In genomic region chr17:16568541-16569357, GRCh38 we compare ENCODE assay signal across 8 cellular contexts. TPM values are rescaled to one million over a fixed set of nuclear protein-coding genes. Genes with fewer than 3 reads are reported as not detected.
DNase-seq lines count a peak whose midpoint lies in the region; ATAC-seq and TF ChIP-seq lines count a peak whose summit lies in the region.

ZNF287 (minus strand) TSS chr17:16569204; CDS start chr17:16567731, 1,473 bp downstream.

- ATAC-seq in HG03064 (IDR thresholded peaks at IDR 0.05; ENCODE audit: low read depth, unreplicated experiment): peak; percentile 88

- TF ChIP-seq CTCF in coronary artery (IDR thresholded peaks at IDR 0.05): no peak

- peaks cover 5% of the 10 kb centered on the region for H3K27me3 Mint-ChIP-seq in activated CD4-positive, alpha-beta T cell treated with anti-CD3 and anti-CD28 coated beads, Interleukin-2, amount 10 ng/mL, durations not matched to agents 24 days and 14 days

- H3K9me3 Mint-ChIP-seq in activated CD4-positive, alpha-beta T cell treated with anti-CD3 and anti-CD28 coated beads, Interleukin-2, amount 10 ng/mL, durations not matched to agents 24 days and 14 days: peaks cover 7% of the 10 kb centered on the region

- DNase-seq in SKM-1 treated with dmso at 0.1 percent for 144 hours (lab: John Stamatoyannopoulos, UW; ENCODE audit: unreplicated experiment) (peak; percentile 32), SKM-1 (lab: John Stamatoyannopoulos, UW; ENCODE audit: unreplicated experiment) (no peak), NCI-H2171 treated with DMSO at 0.1 percent for 48 hours (lab: John Stamatoyannopoulos, UW) (peak; percentile 84), coronary artery (ENCODE audit: low spot score) (peak; percentile 91), kidney tubule cell (ENCODE audit: low spot score) (peak; percentile 88)
- DNase-seq in activated CD4-positive, alpha-beta T cell treated with anti-CD3 and anti-CD28 coated beads, Interleukin-2, amount 10 ng/mL, durations not matched to agents 24 days and 14 days: peak; percentile 97
- peak; percentile 79 to 94 (median 90) for DNase-seq in stimulated activated CD4-positive, alpha-beta T cell treated with anti-CD3 and anti-CD28 coated beads, Interleukin-1b, Interleukin-23, amount 100 ng/mL, for 24 hours (ENCODE audit: low read depth in 4 of 4, low spot score in 1 of 4)

- peaks cover 9% of the 10 kb centered on the region for H3K4me1 Mint-ChIP-seq in activated CD4-positive, alpha-beta T cell treated with anti-CD3 and anti-CD28 coated beads, Interleukin-2, amount 10 ng/mL, durations not matched to agents 24 days and 14 days

- intact Hi-C loops in activated CD4-positive, alpha-beta T cell treated with anti-CD3 and anti-CD28 coated beads, Interleukin-2, amount 10 ng/mL, durations not matched to agents 24 days and 14 days (cut with micrococcal nuclease): loop anchor here (2.0 kb wide), 2 partner anchors 20 to 32 kb away; no protein-coding TSS in a partner anchor

- peak within 1 kb of the TSS; percentile 83 for H3K4me3 ChIP-seq in coronary artery

- H3K4me3 Mint-ChIP-seq in activated CD4-positive, alpha-beta T cell treated with anti-CD3 and anti-CD28 coated beads, Interleukin-2, amount 10 ng/mL, durations not matched to agents 24 days and 14 days: peak within 1 kb of the TSS; percentile 84

- H3K27ac ChIP-seq in coronary artery: peak within 1 kb of the TSS; percentile 29 to 80

- peaks cover 15% of the 10 kb centered on the region for H3K36me3 Mint-ChIP-seq in activated CD4-positive, alpha-beta T cell treated with anti-CD3 and anti-CD28 coated beads, Interleukin-2, amount 10 ng/mL, durations not matched to agents 24 days and 14 days (ENCODE audit: low read depth)

- peak within 1 kb of the TSS; percentile 73 for H3K27ac Mint-ChIP-seq in activated CD4-positive, alpha-beta T cell treated with anti-CD3 and anti-CD28 coated beads, Interleukin-2, amount 10 ng/mL, durations not matched to agents 24 days and 14 days

RNA-seq across cellular contexts. Expression of gene ZNF287, which starts in this region (rescaled TPM):
- 5.2 and 6.3 TPM in 2 replicates for total RNA-seq in activated CD4-positive, alpha-beta T cell treated with anti-CD3 and anti-CD28 coated beads, Interleukin-2, amount 10 ng/mL, durations not matched to agents 24 days and 14 days
